1 cellular context compared by ENCODE assay signal in the genomic region with DNA sequence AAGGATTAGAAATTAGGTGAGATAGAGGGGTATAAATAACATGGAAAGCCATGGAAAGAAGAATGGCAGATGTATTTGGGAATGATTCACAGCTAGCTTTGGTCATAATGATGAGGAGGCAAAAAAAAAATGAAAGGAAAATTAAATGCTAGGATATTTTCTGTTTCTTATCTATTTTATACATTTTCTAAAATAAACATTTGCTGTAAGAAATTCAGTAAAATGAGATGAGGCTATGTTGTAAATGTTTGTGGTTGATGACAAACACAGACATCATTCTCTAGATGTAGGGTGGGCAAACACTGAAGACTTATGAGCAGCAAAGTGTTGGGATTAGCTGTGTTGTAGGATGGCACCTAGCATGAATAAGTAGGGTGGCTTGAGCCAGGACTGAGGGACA.
TF ChIP-seq lines count a peak whose summit lies in the region.

No MANE protein-coding gene starts in this region.

TF ChIP-seq in GM23338, 12 proteins besides CTCF, POLR2A, EP300 and RAD21 (continued from another document):
- TF ChIP-seq, protein P1, sequence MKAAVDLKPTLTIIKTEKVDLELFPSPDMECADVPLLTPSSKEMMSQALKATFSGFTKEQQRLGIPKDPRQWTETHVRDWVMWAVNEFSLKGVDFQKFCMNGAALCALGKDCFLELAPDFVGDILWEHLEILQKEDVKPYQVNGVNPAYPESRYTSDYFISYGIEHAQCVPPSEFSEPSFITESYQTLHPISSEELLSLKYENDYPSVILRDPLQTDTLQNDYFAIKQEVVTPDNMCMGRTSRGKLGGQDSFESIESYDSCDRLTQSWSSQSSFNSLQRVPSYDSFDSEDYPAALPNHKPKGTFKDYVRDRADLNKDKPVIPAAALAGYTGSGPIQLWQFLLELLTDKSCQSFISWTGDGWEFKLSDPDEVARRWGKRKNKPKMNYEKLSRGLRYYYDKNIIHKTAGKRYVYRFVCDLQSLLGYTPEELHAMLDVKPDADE (IDR thresholded peaks at IDR 0.05): no peak
- no peak for TF ChIP-seq STAT1 (IDR thresholded peaks at IDR 0.05; ENCODE audit: unreplicated experiment)
- TF ChIP-seq, protein P2, sequence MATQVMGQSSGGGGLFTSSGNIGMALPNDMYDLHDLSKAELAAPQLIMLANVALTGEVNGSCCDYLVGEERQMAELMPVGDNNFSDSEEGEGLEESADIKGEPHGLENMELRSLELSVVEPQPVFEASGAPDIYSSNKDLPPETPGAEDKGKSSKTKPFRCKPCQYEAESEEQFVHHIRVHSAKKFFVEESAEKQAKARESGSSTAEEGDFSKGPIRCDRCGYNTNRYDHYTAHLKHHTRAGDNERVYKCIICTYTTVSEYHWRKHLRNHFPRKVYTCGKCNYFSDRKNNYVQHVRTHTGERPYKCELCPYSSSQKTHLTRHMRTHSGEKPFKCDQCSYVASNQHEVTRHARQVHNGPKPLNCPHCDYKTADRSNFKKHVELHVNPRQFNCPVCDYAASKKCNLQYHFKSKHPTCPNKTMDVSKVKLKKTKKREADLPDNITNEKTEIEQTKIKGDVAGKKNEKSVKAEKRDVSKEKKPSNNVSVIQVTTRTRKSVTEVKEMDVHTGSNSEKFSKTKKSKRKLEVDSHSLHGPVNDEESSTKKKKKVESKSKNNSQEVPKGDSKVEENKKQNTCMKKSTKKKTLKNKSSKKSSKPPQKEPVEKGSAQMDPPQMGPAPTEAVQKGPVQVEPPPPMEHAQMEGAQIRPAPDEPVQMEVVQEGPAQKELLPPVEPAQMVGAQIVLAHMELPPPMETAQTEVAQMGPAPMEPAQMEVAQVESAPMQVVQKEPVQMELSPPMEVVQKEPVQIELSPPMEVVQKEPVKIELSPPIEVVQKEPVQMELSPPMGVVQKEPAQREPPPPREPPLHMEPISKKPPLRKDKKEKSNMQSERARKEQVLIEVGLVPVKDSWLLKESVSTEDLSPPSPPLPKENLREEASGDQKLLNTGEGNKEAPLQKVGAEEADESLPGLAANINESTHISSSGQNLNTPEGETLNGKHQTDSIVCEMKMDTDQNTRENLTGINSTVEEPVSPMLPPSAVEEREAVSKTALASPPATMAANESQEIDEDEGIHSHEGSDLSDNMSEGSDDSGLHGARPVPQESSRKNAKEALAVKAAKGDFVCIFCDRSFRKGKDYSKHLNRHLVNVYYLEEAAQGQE (IDR thresholded peaks at IDR 0.05; ENCODE audit: unreplicated experiment): no peak
